17 cellular contexts compared by ENCODE assay signal in genomic region chr2:164705412-164706167, GRCh38.
"Had no signal": no experiment of that assay in that cellular context is flagged by ENCODE, and none has a peak within 500 bp of the region (broad histone marks: within the 10 kb centered on the region; RNA-seq: fewer than 3 reads in every experiment).

No MANE protein-coding gene starts in this region.

- H3K4me3 ChIP-seq: esophagus muscularis mucosa, suprapubic skin, transverse colon had no signal

- H3K9me3 ChIP-seq: esophagus muscularis mucosa, suprapubic skin, transverse colon had no signal

- H3K4me1 Mint-ChIP-seq: activated CD4-positive, alpha-beta T cell treated with anti-CD3 and anti-CD28 coated beads for 36 hours; activated naive CD8-positive, alpha-beta T cell treated with anti-CD3 and anti-CD28 coated beads for 36 hours; activated T-helper 17 cell treated with anti-CD3 and anti-CD28 coated beads, Interleukin-2, amount 50 U/mL, for 72 hours; WTC11 had no signal

- H3K27me3 Mint-ChIP-seq: activated CD4-positive, alpha-beta T cell treated with anti-CD3 and anti-CD28 coated beads for 36 hours; activated naive CD8-positive, alpha-beta T cell treated with anti-CD3 and anti-CD28 coated beads for 36 hours; activated T-helper 17 cell treated with anti-CD3 and anti-CD28 coated beads, Interleukin-2, amount 50 U/mL, for 72 hours; stimulated activated naive CD8-positive, alpha-beta T cell treated with anti-CD3 and anti-CD28 coated beads, Interleukin-15, Interleukin-2, amounts not matched to agents 100 ng/mL and 50 ng/mL, for 24 hours had no signal

- H3K27ac Mint-ChIP-seq: activated CD4-positive, alpha-beta T cell treated with anti-CD3 and anti-CD28 coated beads for 36 hours; activated naive CD8-positive, alpha-beta T cell treated with anti-CD3 and anti-CD28 coated beads for 36 hours; activated T-helper 17 cell treated with anti-CD3 and anti-CD28 coated beads, Interleukin-2, amount 50 U/mL, for 72 hours; natural killer cell treated with Interleukin-12 subunit alpha and Interleukin-12 subunit beta and Interleukin-15 and Interleukin-18, amount 100 ng/mL, for 72 hours; stimulated activated naive CD8-positive, alpha-beta T cell treated with anti-CD3 and anti-CD28 coated beads, Interleukin-15, Interleukin-2, amounts not matched to agents 100 ng/mL and 50 ng/mL, for 24 hours; WTC11 had no signal

- H3K27me3 ChIP-seq: esophagus muscularis mucosa, suprapubic skin, transverse colon had no signal

- H3K36me3 Mint-ChIP-seq: activated naive CD8-positive, alpha-beta T cell treated with anti-CD3 and anti-CD28 coated beads for 36 hours; natural killer cell treated with Interleukin-12 subunit alpha and Interleukin-12 subunit beta and Interleukin-15 and Interleukin-18, amount 100 ng/mL, for 72 hours; WTC11 had no signal

- H3K4me1 ChIP-seq: suprapubic skin had no signal

- H3K27ac ChIP-seq: esophagus muscularis mucosa, suprapubic skin, transverse colon had no signal

- ATAC-seq: activated CD4-positive, alpha-beta T cell treated with anti-CD3 and anti-CD28 coated beads for 36 hours; activated T-helper 17 cell treated with anti-CD3 and anti-CD28 coated beads, Interleukin-2, amount 50 U/mL, for 72 hours; natural killer cell treated with Interleukin-12 subunit alpha and Interleukin-12 subunit beta and Interleukin-15 and Interleukin-18, amount 100 ng/mL, for 72 hours; WTC11 had no signal

- DNase-seq: activated CD4-positive, alpha-beta T cell treated with anti-CD3 and anti-CD28 coated beads for 36 hours; activated CD4-positive, alpha-beta T cell treated with anti-CD3 and anti-CD28 coated beads, Interleukin-2, amount 50 U/mL, for 48 hours; activated naive CD4-positive, alpha-beta T cell; activated naive CD8-positive, alpha-beta T cell treated with anti-CD3 and anti-CD28 coated beads for 36 hours; amniotic stem cell; effector CD4-positive, alpha-beta T cell; retina; stimulated activated CD4-positive, alpha-beta T cell treated with anti-CD3 and anti-CD28 coated beads, Interleukin-2, amount 100 ng/mL, for 24 hours; SW 1271; T-helper 2 cell; transverse colon had no signal

- H3K9me3 Mint-ChIP-seq: activated naive CD8-positive, alpha-beta T cell treated with anti-CD3 and anti-CD28 coated beads for 36 hours; natural killer cell treated with Interleukin-12 subunit alpha and Interleukin-12 subunit beta and Interleukin-15 and Interleukin-18, amount 100 ng/mL, for 72 hours; stimulated activated naive CD8-positive, alpha-beta T cell treated with anti-CD3 and anti-CD28 coated beads, Interleukin-15, Interleukin-2, amounts not matched to agents 100 ng/mL and 50 ng/mL, for 24 hours; WTC11 had no signal

- H3K4me3 Mint-ChIP-seq: activated CD4-positive, alpha-beta T cell treated with anti-CD3 and anti-CD28 coated beads for 36 hours; activated naive CD8-positive, alpha-beta T cell treated with anti-CD3 and anti-CD28 coated beads for 36 hours; activated T-helper 17 cell treated with anti-CD3 and anti-CD28 coated beads, Interleukin-2, amount 50 U/mL, for 72 hours; natural killer cell treated with Interleukin-12 subunit alpha and Interleukin-12 subunit beta and Interleukin-15 and Interleukin-18, amount 100 ng/mL, for 72 hours; stimulated activated naive CD8-positive, alpha-beta T cell treated with anti-CD3 and anti-CD28 coated beads, Interleukin-15, Interleukin-2, amounts not matched to agents 100 ng/mL and 50 ng/mL, for 24 hours; WTC11 had no signal
